In genomic region chr3:194205675-194206133, GRCh38 we compare ENCODE assay signal across 9 cellular contexts.
A peak's percentile ranks its signal among the peaks of the same experiment; 100 is the strongest.
DNase-seq lines count a peak whose midpoint lies in the region; ATAC-seq, FAIRE-seq and TF ChIP-seq lines count a peak whose summit lies in the region.
"Had no signal": no experiment of that assay in that cellular context is flagged by ENCODE, and none has a peak within 500 bp of the region (broad histone marks: within the 10 kb centered on the region; RNA-seq: fewer than 3 reads in every experiment).

No MANE protein-coding gene starts in this region.

- DNase-seq in NCI-H524 (lab: John Stamatoyannopoulos, UW) (peak; percentile 51 to 70), NCI-H524 treated with DMSO at 0.1 percent for 48 hours (lab: John Stamatoyannopoulos, UW) (no peak), NCI-H2227 treated with DMSO at 0.1 percent for 48 hours (lab: John Stamatoyannopoulos, UW) (peak; percentile 86), astrocyte (ENCODE audit: low read depth) (peak; percentile 24), sciatic nerve (ENCODE audit: low spot score) (no peak), AG20443 (ENCODE audit: low spot score) (no peak)
- DNase-seq in activated effector memory CD4-positive, alpha-beta T cell treated with Interleukin-2 at 50 U/mL for 16 hours = no peak
- no peak for DNase-seq in natural killer cell treated with Interleukin-12 subunit alpha and Interleukin-12 subunit beta and Interleukin-15 and Interleukin-18, amount 100 ng/mL, for 72 hours (ENCODE audit: low spot score)

- H3K4me1 Mint-ChIP-seq in astrocyte (ENCODE audit: low read depth, unreplicated experiment) = no peaks in the 10 kb centered on the region
- H3K4me1 Mint-ChIP-seq in natural killer cell treated with Interleukin-12 subunit alpha and Interleukin-12 subunit beta and Interleukin-15 and Interleukin-18, amount 100 ng/mL, for 72 hours (ENCODE audit: low read depth in 2 of 2) = peaks cover 5 to 6% of the 10 kb centered on the region in 2 donors

- ATAC-seq in sciatic nerve = peak; percentile 47
- ATAC-seq in natural killer cell treated with Interleukin-12 subunit alpha and Interleukin-12 subunit beta and Interleukin-15 and Interleukin-18, amount 100 ng/mL, for 72 hours = no peak

- no peaks in the 10 kb centered on the region for H3K9me3 Mint-ChIP-seq in astrocyte (ENCODE audit: unreplicated experiment)
- no peaks in the 10 kb centered on the region for H3K9me3 Mint-ChIP-seq in natural killer cell treated with Interleukin-12 subunit alpha and Interleukin-12 subunit beta and Interleukin-15 and Interleukin-18, amount 100 ng/mL, for 72 hours

- H3K27me3 Mint-ChIP-seq in astrocyte (ENCODE audit: low read depth, unreplicated experiment) = peaks cover 59% of the 10 kb centered on the region
- H3K27me3 Mint-ChIP-seq in natural killer cell treated with Interleukin-12 subunit alpha and Interleukin-12 subunit beta and Interleukin-15 and Interleukin-18, amount 100 ng/mL, for 72 hours = peaks cover 28 to 49% of the 10 kb centered on the region in 2 donors

- H3K79me2 ChIP-seq in astrocyte (ENCODE audit: insufficient read depth, low read length) = no peaks in the 10 kb centered on the region

- no peaks in the 10 kb centered on the region for H3K9me3 ChIP-seq in astrocyte (ENCODE audit: insufficient read depth, low read depth, low read length)
- H3K9me3 ChIP-seq: A549 had no signal

- H3K4me3 ChIP-seq in astrocyte (ENCODE audit: insufficient read depth, low read depth, low read length) = no peak overlapping the region
- H3K4me3 ChIP-seq: A549 had no signal

- H3K27ac ChIP-seq in astrocyte (ENCODE audit: low read depth, low read length) = no peak overlapping the region
- H3K27ac ChIP-seq: A549 had no signal

- peaks cover 23% of the 10 kb centered on the region for H3K27me3 ChIP-seq in astrocyte (ENCODE audit: insufficient read depth, low read length)

- no peak for FAIRE-seq in astrocyte (lab: Jason Lieb, UNC)
- FAIRE-seq: A549 had no signal

- no peaks in the 10 kb centered on the region for H3K36me3 Mint-ChIP-seq in astrocyte (ENCODE audit: low read depth, unreplicated experiment)
- peaks cover 6% of the 10 kb centered on the region for H3K36me3 Mint-ChIP-seq in natural killer cell treated with Interleukin-12 subunit alpha and Interleukin-12 subunit beta and Interleukin-15 and Interleukin-18, amount 100 ng/mL, for 72 hours

- intact Hi-C loops in sciatic nerve (cut with DNase I) = no loop called here

- peak overlapping the region; percentile 24 for H2AFZ ChIP-seq in astrocyte (ENCODE audit: low read depth, low read length)

- no peak for TF ChIP-seq CTCF in astrocyte (IDR thresholded peaks at IDR 0.05; ENCODE audit: insufficient read depth, low read depth, low read length)

- H3K4me1 ChIP-seq in astrocyte (ENCODE audit: insufficient read depth, low read length) = no peaks in the 10 kb centered on the region
- H3K4me1 ChIP-seq: A549 had no signal

- H3K4me3 Mint-ChIP-seq in astrocyte (ENCODE audit: unreplicated experiment) = no peak overlapping the region
- no peak overlapping the region for H3K4me3 Mint-ChIP-seq in natural killer cell treated with Interleukin-12 subunit alpha and Interleukin-12 subunit beta and Interleukin-15 and Interleukin-18, amount 100 ng/mL, for 72 hours

- H3K36me3 ChIP-seq in astrocyte (ENCODE audit: insufficient read depth, low read length) = no peaks in the 10 kb centered on the region

- no peaks in the 10 kb centered on the region for H4K20me1 ChIP-seq in astrocyte (ENCODE audit: insufficient read depth, low read length)

- no peak overlapping the region for H3K27ac Mint-ChIP-seq in astrocyte (ENCODE audit: unreplicated experiment)
- no peak overlapping the region for H3K27ac Mint-ChIP-seq in natural killer cell treated with Interleukin-12 subunit alpha and Interleukin-12 subunit beta and Interleukin-15 and Interleukin-18, amount 100 ng/mL, for 72 hours

- no peak overlapping the region for H3K9ac ChIP-seq in astrocyte (ENCODE audit: low read length)

- no peak overlapping the region for H3K4me2 ChIP-seq in astrocyte (ENCODE audit: low read length)
- H3K4me2 ChIP-seq: A549 had no signal

Comparison
In these comparisons a context has a peak if more than half of its experiments do, and no peak if none do; other contexts are left out.
1. DNase-seq: peak in NCI-H524 (2 of 2), NCI-H2227 treated with DMSO at 0.1 percent for 48 hours (single experiment) and astrocyte (single experiment); none in NCI-H524 treated with DMSO at 0.1 percent for 48 hours (single experiment), sciatic nerve (single experiment), AG20443 (single experiment), activated effector memory CD4-positive, alpha-beta T cell treated with Interleukin-2 at 50 U/mL for 16 hours (single experiment) and natural killer cell treated with Interleukin-12 subunit alpha and Interleukin-12 subunit beta and Interleukin-15 and Interleukin-18, amount 100 ng/mL, for 72 hours (single experiment).